In the genomic region with DNA sequence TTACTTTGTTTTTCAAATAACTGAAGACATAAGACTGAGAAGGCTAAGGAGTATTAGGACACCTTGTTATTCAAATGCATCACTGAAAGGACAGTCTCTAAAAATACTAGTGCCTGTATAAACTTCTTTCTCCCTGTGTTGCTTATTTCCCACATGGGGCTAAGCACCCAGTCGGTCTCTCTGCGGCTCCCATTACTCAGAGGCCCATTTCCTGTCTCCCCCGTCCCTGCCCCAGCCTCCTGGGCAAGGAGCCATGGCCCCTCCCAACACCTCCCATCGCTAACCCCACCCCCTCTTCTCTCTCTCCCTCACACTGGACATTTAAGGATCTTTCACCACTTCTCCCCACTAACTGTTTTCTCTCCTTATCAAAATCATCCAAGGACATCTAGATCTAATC, we compare ENCODE assay signal across 8 cellular contexts.
DNase-seq lines count a peak whose midpoint lies in the region; ATAC-seq, FAIRE-seq and TF ChIP-seq lines count a peak whose summit lies in the region.

No MANE protein-coding gene starts in this region.

- no peaks in the 10 kb centered on the region for H3K27me3 Mint-ChIP-seq in activated B cell treated with CpG ODN at 0.5 μM for 24 hours

- H3K27ac ChIP-seq in keratinocyte (ENCODE audit: control insufficient read depth, insufficient read depth, low read length), result no peak overlapping the region

- ATAC-seq in HG02759 (IDR thresholded peaks at IDR 0.05; ENCODE audit: unreplicated experiment) (peak; percentile 53), activated B cell treated with CpG ODN at 0.5 μM for 24 hours (ENCODE audit: low read depth) (no peak)

- H3K4me1 Mint-ChIP-seq in activated B cell treated with CpG ODN at 0.5 μM for 24 hours, result peaks cover 79% of the 10 kb centered on the region

- H4K20me1 ChIP-seq in keratinocyte (ENCODE audit: control insufficient read depth, extremely low read depth, insufficient read depth, low read length), result no peaks in the 10 kb centered on the region

- no peaks in the 10 kb centered on the region for H3K9me1 ChIP-seq in keratinocyte (ENCODE audit: control insufficient read depth, extremely low read depth, insufficient read depth, low read length)

- DNase-seq in BE2C, result peak; percentile 78
- no peak for DNase-seq in activated B cell treated with CpG ODN at 0.5 μM for 24 hours
- DNase-seq in keratinocyte (ENCODE audit: low read depth, low spot score), result no peak
- no peak for DNase-seq in NCI-H446 treated with DMSO at 0.1 percent for 48 hours (lab: John Stamatoyannopoulos, UW)
- no peak for DNase-seq in activated CD4-positive, alpha-beta T cell treated with anti-CD3 and anti-CD28 coated beads for 1 hour
- no peak for DNase-seq in NCI-H146 (lab: John Stamatoyannopoulos, UW)
- DNase-seq in SK-N-DZ (ENCODE audit: low spot score), result no peak

- no peak overlapping the region for H3K27ac Mint-ChIP-seq in activated B cell treated with CpG ODN at 0.5 μM for 24 hours

- H3K4me1 ChIP-seq in BE2C (peaks cover 28% of the 10 kb centered on the region), keratinocyte (ENCODE audit: control insufficient read depth, extremely low read depth, insufficient read depth, low read length) (peaks cover 5% of the 10 kb centered on the region)

- POLR2A ChIA-PET in activated B cell treated with CpG ODN at 0.5 μM for 24 hours (lab: Charles Lee), result interaction anchor here (0.7 kb wide), 1 partner anchor 240 kb away, joined by 5 read pairs; no protein-coding TSS in a partner anchor

- no peak for TF ChIP-seq CTCF in BE2C (IDR thresholded peaks at IDR 0.05; ENCODE audit: low read depth, low read length)
- no peak for TF ChIP-seq CTCF in activated B cell treated with CpG ODN at 0.5 μM for 24 hours (IDR thresholded peaks at IDR 0.05)
- no peak for TF ChIP-seq CTCF in keratinocyte (optimal IDR thresholded peaks at IDR 0.05 in 1 of 3, IDR thresholded peaks at IDR 0.05 in 1 of 3, conservative IDR thresholded peaks at IDR 0.05 in 1 of 3; ENCODE audit: extremely low read depth in 1 of 3, insufficient read depth in 2 of 3, low read length in 3 of 3)

- no peaks in the 10 kb centered on the region for H3K9me3 ChIP-seq in BE2C
- no peaks in the 10 kb centered on the region for H3K9me3 ChIP-seq in keratinocyte (ENCODE audit: control insufficient read depth, low read depth, low read length)

- no peak overlapping the region for H3K9ac ChIP-seq in keratinocyte (ENCODE audit: control insufficient read depth, extremely low read depth, insufficient read depth, low read length)

- peak overlapping the region; percentile 7 for H3K4me3 Mint-ChIP-seq in activated B cell treated with CpG ODN at 0.5 μM for 24 hours

- H3K27me3 ChIP-seq in BE2C (no peaks in the 10 kb centered on the region), keratinocyte (ENCODE audit: control insufficient read depth, extremely low read depth, insufficient read depth, low read length) (no peaks in the 10 kb centered on the region)

- H3K36me3 ChIP-seq in BE2C (no peaks in the 10 kb centered on the region), keratinocyte (ENCODE audit: control insufficient read depth in 2 of 2, extremely low read depth in 1 of 2, insufficient read depth in 2 of 2, low read length in 2 of 2) (no peaks in the 10 kb centered on the region)

- H3K4me3 ChIP-seq in BE2C (ENCODE audit: low read depth, low read length) (peak overlapping the region; percentile 5; the same call in 1 of the 2 replicates), keratinocyte (ENCODE audit: control insufficient read depth in 2 of 3, extremely low read depth in 1 of 3, insufficient read depth in 2 of 3, low read depth in 1 of 3, low read length in 3 of 3) (no peak overlapping the region)

- intact Hi-C loops in activated B cell treated with CpG ODN at 0.5 μM for 24 hours (cut with micrococcal nuclease), result loop anchor here (2.0 kb wide), 1 partner anchor 15 kb away; no protein-coding TSS in a partner anchor

- H3K79me2 ChIP-seq in keratinocyte (ENCODE audit: control insufficient read depth, insufficient read depth, low read length), result no peaks in the 10 kb centered on the region

- H3K9me3 Mint-ChIP-seq in activated B cell treated with CpG ODN at 0.5 μM for 24 hours, result no peaks in the 10 kb centered on the region

- dilution Hi-C loops in keratinocyte (cut with MboI; ENCODE audit: extremely low pct_ligation_motif_present, low sequenced_read_pairs), result no loop called here

- CTCF ChIA-PET in activated B cell treated with CpG ODN at 0.5 μM for 24 hours (lab: Charles Lee), result interaction anchor here (1.0 kb wide), 2 partner anchors 14 to 24 kb away, joined by 3 to 4 read pairs; no protein-coding TSS in a partner anchor

- no peak for FAIRE-seq in keratinocyte (lab: Jason Lieb, UNC)

- H3K36me3 Mint-ChIP-seq in activated B cell treated with CpG ODN at 0.5 μM for 24 hours (ENCODE audit: low read depth), result peaks cover 70% of the 10 kb centered on the region

- H2AFZ ChIP-seq in keratinocyte (ENCODE audit: control insufficient read depth, low read length), result peak overlapping the region; percentile 45

- no peak overlapping the region for H3K4me2 ChIP-seq in keratinocyte (ENCODE audit: control insufficient read depth, extremely low read depth, insufficient read depth, low read depth, low read length)
